19 cellular contexts compared by ENCODE assay signal in the genomic region with DNA sequence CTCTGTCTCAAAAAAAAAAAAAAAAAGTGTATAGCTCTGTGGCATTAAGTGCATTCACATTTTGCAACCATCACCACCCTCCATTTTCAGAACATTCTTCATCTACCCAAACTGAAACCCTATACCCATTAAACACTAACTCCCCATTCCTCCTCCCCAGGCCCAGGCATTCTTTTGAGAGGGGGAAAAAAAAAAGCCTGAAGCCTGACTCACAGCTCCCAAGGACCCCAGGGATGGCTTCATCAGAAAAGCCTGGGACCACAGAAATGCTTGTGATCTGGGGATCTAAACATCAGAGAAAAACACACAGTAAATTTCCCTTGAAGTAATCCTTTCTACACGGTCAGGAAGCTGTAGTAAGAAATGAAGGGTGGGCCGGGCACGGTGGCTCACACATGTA. TPM values are rescaled to one million over a fixed set of nuclear protein-coding genes. Genes with fewer than 3 reads are reported as not detected.
"Had no signal": no experiment of that assay in that cellular context is flagged by ENCODE, and none has a peak within 500 bp of the region (broad histone marks: within the 10 kb centered on the region; RNA-seq: fewer than 3 reads in every experiment).

No MANE protein-coding gene starts in this region.

- ATAC-seq: gastrocnemius medialis; stimulated activated naive B cell treated with anti-CD40 and anti-IgM and Interleukin-4, amounts not matched to agents 10 μg/mL and 1 μg/mL and 100 μg/mL, for 72 hours had no signal

- H2AFZ ChIP-seq: parathyroid adenoma had no signal

- H3K79me2 ChIP-seq: parathyroid adenoma had no signal

- H3K4me3 ChIP-seq: gastrocnemius medialis, lung, SK-N-MC, thyroid gland had no signal

- H3K4me1 ChIP-seq: parathyroid adenoma, thyroid gland had no signal

- H3K27ac ChIP-seq: brain microvascular endothelial cell, epithelial cell of prostate, gastrocnemius medialis, parathyroid adenoma, SK-N-MC, thyroid gland, VCaP had no signal

- H3K9me3 ChIP-seq: gastrocnemius medialis, thyroid gland had no signal

- DNase-seq: activated CD4-positive, alpha-beta T cell treated with anti-CD3 and anti-CD28 coated beads for 1 hour; activated naive CD4-positive, alpha-beta T cell treated with anti-CD3 and anti-CD28 coated beads, Interleukin-2, amount 10 ng/mL, durations not matched to agents 7 days and 5 days; amniotic stem cell; brain microvascular endothelial cell; cerebellar nuclear complex; effector memory CD4-positive, alpha-beta T cell; gastrocnemius medialis; islet precursor cell; midbrain; stimulated activated naive B cell treated with anti-CD40 and anti-IgM and Interleukin-4, amounts not matched to agents 10 μg/mL and 1 μg/mL and 100 μg/mL, for 72 hours; T1000; thyroid gland had no signal

- H3K27me3 ChIP-seq: brain microvascular endothelial cell, gastrocnemius medialis, thyroid gland had no signal

- H3K9ac ChIP-seq: parathyroid adenoma had no signal

RNA-seq across cellular contexts. Expression of gene PKDREJ, which starts 22.9 kb away (rescaled TPM):
- total RNA-seq: activated CD8-positive, alpha-beta memory T cell treated with anti-CD3 and anti-CD28 coated beads for 36 hours; gastrocnemius medialis; renal cortical epithelial cell had no signal
